ENCODE assay signal across 16 cellular contexts in genomic region chr9:95224371-95225015, GRCh38.
"Had no signal": no experiment of that assay in that cellular context is flagged by ENCODE, and none has a peak within 500 bp of the region (broad histone marks: within the 10 kb centered on the region; RNA-seq: fewer than 3 reads in every experiment).

No MANE protein-coding gene starts in this region.

- H3K36me3 ChIP-seq: gastroesophageal sphincter, spleen, transverse colon had no signal

- FAIRE-seq: kidney had no signal

- H3K4me3 ChIP-seq: gastroesophageal sphincter, spleen, transverse colon had no signal

- DNase-seq: activated CD4-positive, alpha-beta T cell treated with anti-CD3 and anti-CD28 coated beads, Interleukin-2, amount 50 U/mL, for 48 hours; activated CD4-positive, CD25-positive, alpha-beta regulatory T cell treated with anti-CD3 and anti-CD28 coated beads, Interleukin-2, amount 50 U/mL, for 72 hours; activated effector memory CD4-positive, alpha-beta T cell treated with anti-CD3 and anti-CD28 coated beads, Interleukin-2, amount 50 U/mL, for 16 hours; activated T-cell treated with anti-CD3 and anti-CD28 coated beads, Interleukin-2, amount 50 U/mL, for 4 hours; amygdala; endodermal cell; kidney; posterior cingulate gyrus; right cardiac atrium; spleen; stimulated activated naive CD4-positive, alpha-beta T cell; substantia nigra; T-helper 17 cell; transverse colon had no signal

- H3K27me3 ChIP-seq: gastroesophageal sphincter, spleen, transverse colon had no signal

- ATAC-seq: activated naive CD4-positive, alpha-beta T cell treated with anti-CD3 and anti-CD28 coated beads, Interleukin-2, amount 50 U/mL, for 72 hours; activated T-cell treated with anti-CD3 and anti-CD28 coated beads, Interleukin-2, amount 50 U/mL, for 4 hours; gastroesophageal sphincter; right cardiac atrium; T-helper 17 cell had no signal
